Comparison of ENCODE assay signal across 8 cellular contexts in the genomic region with DNA sequence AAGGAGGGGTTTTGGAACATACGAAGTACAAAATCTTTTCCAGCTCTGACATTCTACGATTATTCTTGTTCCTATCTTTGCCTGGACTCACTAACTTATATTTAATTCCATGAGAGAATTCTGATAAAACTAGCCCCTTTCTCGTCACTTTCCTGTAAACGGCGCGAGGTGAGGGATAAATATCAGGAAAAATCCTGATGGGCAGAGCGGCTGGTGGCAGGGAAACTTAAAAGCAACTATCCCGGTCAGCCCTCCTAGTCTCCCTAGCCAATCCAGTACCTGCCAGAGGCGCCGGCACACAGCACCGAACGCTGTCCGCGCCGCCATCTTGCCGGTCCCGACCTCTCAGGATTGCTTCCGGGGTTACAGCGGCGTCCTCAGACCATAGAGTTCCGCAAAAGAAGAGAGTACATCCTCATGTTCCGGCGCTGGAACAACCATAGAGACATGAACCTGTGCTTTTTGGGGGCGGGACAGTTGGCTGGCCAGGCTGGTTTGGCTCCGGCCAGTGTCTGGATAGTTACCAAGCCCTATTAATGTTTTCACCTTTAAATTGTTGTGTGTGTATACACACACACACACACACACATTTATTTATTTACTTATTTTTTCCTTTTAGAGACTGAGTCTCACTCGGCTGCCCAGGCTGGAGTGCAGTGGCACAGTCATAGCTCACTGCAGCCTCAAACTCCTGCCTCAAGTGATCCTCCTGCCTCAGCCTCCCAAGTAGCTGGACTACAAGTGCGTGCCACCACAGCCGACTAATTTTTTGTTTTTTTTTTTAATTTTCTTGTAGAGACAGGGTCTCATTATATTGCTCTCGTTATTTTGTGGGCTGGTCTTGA. TPM values are rescaled to one million over a fixed set of nuclear protein-coding genes. Genes with fewer than 3 reads are reported as not detected.
DNase-seq lines count a peak whose midpoint lies in the region; ATAC-seq and TF ChIP-seq lines count a peak whose summit lies in the region.

A gene (minus strand): TSS at position 339 of the 845 bp plus-strand sequence. CDS start 12 bp downstream, at position 327.

- DNase-seq in Ammon's horn (ENCODE audit: low spot score) (peak; percentile 95), GM19238 (ENCODE audit: insufficient read length, low spot score) (peak; percentile 81), NCI-H524 (lab: John Stamatoyannopoulos, UW) (peak; percentile 85 to 96), choroid plexus epithelial cell (ENCODE audit: low read depth) (peak; percentile 97), kidney glomerular epithelial cell (lab: John Stamatoyannopoulos, UW) (peak; percentile 93)
- peak; percentile 95 for DNase-seq in activated CD4-positive, alpha-beta T cell treated with anti-CD3 and anti-CD28 coated beads for 36 hours
- DNase-seq in stimulated activated CD4-positive, alpha-beta T cell treated with anti-CD3 and anti-CD28 coated beads, Interleukin-1b, Interleukin-23, amount 100 ng/mL, for 1 hour (ENCODE audit: low read depth in 2 of 2) = peak; percentile 70 to 74

- no peaks in the 10 kb centered on the region for H3K9me3 Mint-ChIP-seq in activated CD4-positive, alpha-beta T cell treated with anti-CD3 and anti-CD28 coated beads for 36 hours (ENCODE audit: low read depth)

- POLR2A ChIA-PET in activated CD4-positive, alpha-beta T cell treated with anti-CD3 and anti-CD28 coated beads for 36 hours (lab: Charles Lee) = interaction anchor here (0.7 kb wide), 1 partner anchor 173 kb away, joined by 13 read pairs; no protein-coding TSS in a partner anchor

- H3K4me3 ChIP-seq in choroid plexus epithelial cell (ENCODE audit: low read depth, low read length) = peak within 1 kb of the TSS; percentile 93

- intact Hi-C loops in activated CD4-positive, alpha-beta T cell treated with anti-CD3 and anti-CD28 coated beads for 36 hours (cut with DNase I, micrococcal nuclease) = loop anchor here (1.0 to 5.0 kb wide), 14 partner anchors 140 to 795 kb away; a partner anchor contains a TSS

- H3K27ac Mint-ChIP-seq in activated CD4-positive, alpha-beta T cell treated with anti-CD3 and anti-CD28 coated beads for 36 hours = peak within 1 kb of the TSS; percentile 95

- H3K27me3 Mint-ChIP-seq in activated CD4-positive, alpha-beta T cell treated with anti-CD3 and anti-CD28 coated beads for 36 hours = no peaks in the 10 kb centered on the region

- CTCF ChIA-PET in activated CD4-positive, alpha-beta T cell treated with anti-CD3 and anti-CD28 coated beads for 36 hours (lab: Charles Lee) = interaction anchor here (0.6 to 3.8 kb wide), 17 partner anchors 9 to 441 kb away, joined by 3 to 24 read pairs (median 4); a partner anchor contains a TSS

- H3K36me3 Mint-ChIP-seq in activated CD4-positive, alpha-beta T cell treated with anti-CD3 and anti-CD28 coated beads for 36 hours (ENCODE audit: low read depth) = peaks cover 19% of the 10 kb centered on the region

- H3K4me3 Mint-ChIP-seq in activated CD4-positive, alpha-beta T cell treated with anti-CD3 and anti-CD28 coated beads for 36 hours = peak within 1 kb of the TSS; percentile 100

- peaks cover 32% of the 10 kb centered on the region for H3K4me1 Mint-ChIP-seq in activated CD4-positive, alpha-beta T cell treated with anti-CD3 and anti-CD28 coated beads for 36 hours

- ATAC-seq in HG03442 (IDR thresholded peaks at IDR 0.05; ENCODE audit: unreplicated experiment) = peak; percentile 96
- ATAC-seq in activated CD4-positive, alpha-beta T cell treated with anti-CD3 and anti-CD28 coated beads for 36 hours = peak; percentile 99

- TF ChIP-seq CTCF in choroid plexus epithelial cell (conservative IDR thresholded peaks at IDR 0.05; ENCODE audit: low read depth, low read length) = no peak

RNA-seq across cellular contexts. Expression of the gene that starts here (rescaled TPM):
- 10 to 100 TPM; 35.2 to 36.2 TPM for total RNA-seq in activated CD4-positive, alpha-beta T cell treated with anti-CD3 and anti-CD28 coated beads for 36 hours

Comparison
In these comparisons a context has a peak if more than half of its experiments do, and no peak if none do; other contexts are left out.
1. Peak in every context shown above with its lines: DNase-seq, ATAC-seq and H3K4me3 ChIP-seq.